Comparison of ENCODE assay signal across 8 cellular contexts in genomic region chr3:41202075-41202833, GRCh38. TPM values are rescaled to one million over a fixed set of nuclear protein-coding genes. Genes with fewer than 3 reads are reported as not detected.
DNase-seq lines count a peak whose midpoint lies in the region; ATAC-seq, FAIRE-seq and TF ChIP-seq lines count a peak whose summit lies in the region.
"Had no signal": no experiment of that assay in that cellular context is flagged by ENCODE, and none has a peak within 500 bp of the region (broad histone marks: within the 10 kb centered on the region; RNA-seq: fewer than 3 reads in every experiment).

No MANE protein-coding gene starts in this region.

- peaks cover 84% of the 10 kb centered on the region for H3K79me2 ChIP-seq in smooth muscle cell (ENCODE audit: low read depth)

- intact Hi-C loops in pancreas (cut with DNase I), result no loop called here

- TF ChIP-seq CTCF in foreskin fibroblast (IDR thresholded peaks at IDR 0.05; ENCODE audit: low read depth, low read length), result no peak
- TF ChIP-seq CTCF in smooth muscle cell (IDR thresholded peaks at IDR 0.05; ENCODE audit: borderline replicate concordance, insufficient read depth, poor library complexity, severe bottlenecking), result no peak
- TF ChIP-seq CTCF in pancreas (IDR thresholded peaks at IDR 0.05), result no peak

- H3K27ac Mint-ChIP-seq in T-helper 17 cell, result peak overlapping the region; percentile 92

- no peak for FAIRE-seq in pancreas (lab: Jason Lieb, UNC)

- no peaks in the 10 kb centered on the region for H3F3A ChIP-seq in smooth muscle cell (ENCODE audit: low read depth)

- H3K27me3 ChIP-seq in HAP-1 (ENCODE audit: low read depth) (no peaks in the 10 kb centered on the region), smooth muscle cell (ENCODE audit: low read depth) (no peaks in the 10 kb centered on the region), pancreas (no peaks in the 10 kb centered on the region)

- H3K9ac ChIP-seq in smooth muscle cell (ENCODE audit: low read depth), result peak overlapping the region; percentile 97

- peak overlapping the region; percentile 92 for H3K4me3 ChIP-seq in HAP-1
- H3K4me3 ChIP-seq in foreskin fibroblast (ENCODE audit: low read depth in 1 of 2, low read length in 2 of 2), result peak overlapping the region; percentile 85 to 95
- H3K4me3 ChIP-seq in smooth muscle cell, result peak overlapping the region; percentile 99
- H3K4me3 ChIP-seq in pancreas, result peak overlapping the region in 2 of 4 donors; percentile 79 to 85

- DNase-seq in HAP-1 (ENCODE audit: low spot score in 2 of 2) (peak; percentile 31 to 67), T-helper 17 cell (no peak), foreskin fibroblast (no peak), smooth muscle cell (lab: John Stamatoyannopoulos, UW; ENCODE audit: unreplicated experiment) (no peak), NCI-H2227 (lab: John Stamatoyannopoulos, UW; ENCODE audit: unreplicated experiment) (no peak), pancreas (no peak)
- DNase-seq: activated gamma-delta T cell treated with Interleukin-2 at 50 U/mL for 16 hours had no signal

- WGBS in smooth muscle cell (ENCODE audit: low lambda C conversion rate), result 4% methylated on average over 5 of the region's 5 CpGs
- 23 to 26% methylated on average over 5 of the region's 5 CpGs for WGBS in pancreas, 2 donors

- H3K27me3 Mint-ChIP-seq in T-helper 17 cell, result no peaks in the 10 kb centered on the region

- in situ Hi-C loops in HAP-1 (cut with MboI; ENCODE audit: low sequenced_read_pairs), result no loop called here

- H2AFZ ChIP-seq in smooth muscle cell (ENCODE audit: low read depth), result no peak overlapping the region

- H3K36me3 Mint-ChIP-seq in T-helper 17 cell (ENCODE audit: low read depth), result peaks cover 2% of the 10 kb centered on the region

- H3K4me2 ChIP-seq in smooth muscle cell, result peak overlapping the region; percentile 84

- H3K4me1 ChIP-seq in HAP-1, result peaks cover 27% of the 10 kb centered on the region
- peaks cover 68% of the 10 kb centered on the region for H3K4me1 ChIP-seq in smooth muscle cell (ENCODE audit: low read depth)
- peaks cover 35 to 56% (median 37%) of the 10 kb centered on the region in 3 donors for H3K4me1 ChIP-seq in pancreas

- H3K4me1 Mint-ChIP-seq in T-helper 17 cell, result peaks cover 55% of the 10 kb centered on the region

- no peak for ATAC-seq in T-helper 17 cell
- no peak for ATAC-seq in GM21447 (IDR thresholded peaks at IDR 0.05; ENCODE audit: unreplicated experiment)
- no peak for ATAC-seq in pancreas

- peak overlapping the region; percentile 99 for H3K4me3 Mint-ChIP-seq in T-helper 17 cell

- H3K36me3 ChIP-seq in HAP-1 (replicated peaks), result no peaks in the 10 kb centered on the region
- H3K36me3 ChIP-seq in smooth muscle cell (ENCODE audit: low read depth), result no peaks in the 10 kb centered on the region
- H3K36me3 ChIP-seq in pancreas, result no peaks in the 10 kb centered on the region

- H4K20me1 ChIP-seq in smooth muscle cell (ENCODE audit: low read depth), result peaks cover 74% of the 10 kb centered on the region

- H3K9me3 ChIP-seq in HAP-1 (no peaks in the 10 kb centered on the region), T-helper 17 cell (ENCODE audit: control insufficient read depth, low read length, poor library complexity, severe bottlenecking) (no peaks in the 10 kb centered on the region), smooth muscle cell (replicated peaks; ENCODE audit: low read depth) (no peaks in the 10 kb centered on the region), pancreas (no peaks in the 10 kb centered on the region)

- H3K27ac ChIP-seq in smooth muscle cell (ENCODE audit: low read depth) (peak overlapping the region; percentile 96), pancreas (peak overlapping the region in 1 of 4 donors; percentile 94)

RNA-seq across cellular contexts. Expression of gene CTNNB1, which starts 2.9 kb away (rescaled TPM):
- total RNA-seq in T-helper 17 cell, result 100 to 1,000 TPM; 161 to 177 TPM
- 854 and 957 TPM in 2 replicates for total RNA-seq in smooth muscle cell
- polyA plus RNA-seq in smooth muscle cell, result 162 and 167 TPM in 2 replicates
- total RNA-seq in pancreas, result 100 to 1,000 TPM in 4 of 6 donors, 10 to 100 TPM in 2; 90.1 to 228 (median 126) TPM
- 10 to 100 TPM; 51.7 to 79.9 TPM for polyA plus RNA-seq in pancreas

Comparison
In these comparisons a context has a peak if more than half of its experiments do, and no peak if none do; other contexts are left out.
1. DNase-seq: peak in HAP-1 (2 of 2); none in T-helper 17 cell (0 of 3), foreskin fibroblast (0 of 2), smooth muscle cell (single experiment), NCI-H2227 (single experiment) and pancreas (0 of 6).